Comparison of ENCODE assay signal across 8 cellular contexts in genomic region chr15:56984681-56985515, GRCh38.
DNase-seq lines count a peak whose midpoint lies in the region; ATAC-seq and TF ChIP-seq lines count a peak whose summit lies in the region.

No MANE protein-coding gene starts in this region.

- H3K4me3 ChIP-seq in PC-3 (ENCODE audit: low read length) (no peak overlapping the region), fibroblast of lung (replicated peaks in 1 of 4; ENCODE audit: control extremely low read depth in 1 of 4, insufficient read depth in 1 of 4, low read depth in 3 of 4, low read length in 4 of 4) (no peak overlapping the region)

- no TSS peak for BruUV-seq in PC-3 (replicated peaks; lab: Mats Ljungman, UMichigan)

- no peak overlapping the region for H3K4me3 Mint-ChIP-seq in stimulated activated memory B cell treated with anti-CD40 and anti-IgM and Interleukin-4, amounts not matched to agents 10 μg/mL and 1 μg/mL and 100 μg/mL, for 72 hours

- H3K36me3 Mint-ChIP-seq in stimulated activated memory B cell treated with anti-CD40 and anti-IgM and Interleukin-4, amounts not matched to agents 10 μg/mL and 1 μg/mL and 100 μg/mL, for 72 hours = no peaks in the 10 kb centered on the region

- H3K9me3 ChIP-seq in PC-3 (ENCODE audit: low read length) = no peaks in the 10 kb centered on the region
- H3K9me3 ChIP-seq in fibroblast of lung (ENCODE audit: control insufficient read depth, insufficient read depth, low read depth, low read length) = no peaks in the 10 kb centered on the region

- H3K27me3 ChIP-seq in PC-3 (ENCODE audit: low read length) (no peaks in the 10 kb centered on the region), fibroblast of lung (ENCODE audit: control insufficient read depth, insufficient read depth, low read length) (no peaks in the 10 kb centered on the region)

- H3K4me1 ChIP-seq in PC-3 (ENCODE audit: insufficient read depth, low read length) (peaks cover 43% of the 10 kb centered on the region), fibroblast of lung (ENCODE audit: control insufficient read depth, extremely low read depth, insufficient read depth, low read length) (peaks cover 10% of the 10 kb centered on the region)

- H3K27ac ChIP-seq in PC-3 (ENCODE audit: low read length) (peak overlapping the region; percentile 59), fibroblast of lung (ENCODE audit: insufficient read depth, low read length) (peak overlapping the region; percentile 45)

- H3F3A ChIP-seq in PC-3 (ENCODE audit: low read length, unreplicated experiment) = peaks cover 2% of the 10 kb centered on the region

- CTCF ChIA-PET in PC-3 (lab: Charles Lee) = interaction anchor here (0.6 kb wide), 1 partner anchor 157 kb away, joined by 7 read pairs; no protein-coding TSS in a partner anchor

- H3K4me2 ChIP-seq in PC-3 (ENCODE audit: low read length) = peak overlapping the region; percentile 47
- peak overlapping the region; percentile 32 for H3K4me2 ChIP-seq in fibroblast of lung (ENCODE audit: extremely low read depth, insufficient read depth, low read length)

- peaks cover 84% of the 10 kb centered on the region for H3K79me2 ChIP-seq in PC-3 (ENCODE audit: low read length)
- H3K79me2 ChIP-seq in fibroblast of lung (ENCODE audit: control insufficient read depth, insufficient read depth, low read length) = peaks cover 64% of the 10 kb centered on the region

- intact Hi-C loops in PC-3 (cut with micrococcal nuclease) = loop anchor here (5.0 to 10.0 kb wide), 2 partner anchors 63 to 160 kb away; no protein-coding TSS in a partner anchor

- H4K20me1 ChIP-seq in PC-3 (ENCODE audit: low read length) (no peaks in the 10 kb centered on the region; the same call in 1 of the 2 replicates), fibroblast of lung (ENCODE audit: control insufficient read depth, extremely low read depth, insufficient read depth, low read length) (no peaks in the 10 kb centered on the region)

- no peaks in the 10 kb centered on the region for H3K9me2 ChIP-seq in PC-3 (replicated peaks; ENCODE audit: low read length)

- H3K27me3 Mint-ChIP-seq in stimulated activated memory B cell treated with anti-CD40 and anti-IgM and Interleukin-4, amounts not matched to agents 10 μg/mL and 1 μg/mL and 100 μg/mL, for 72 hours = no peaks in the 10 kb centered on the region

- TF ChIP-seq CTCF in PC-3 (conservative IDR thresholded peaks at IDR 0.05; ENCODE audit: low read depth, low read length) (no peak), fibroblast of lung (conservative IDR thresholded peaks at IDR 0.05 in 1 of 2, IDR thresholded peaks at IDR 0.05 in 1 of 2; ENCODE audit: low read depth in 1 of 2, low read length in 2 of 2) (no peak)

- POLR2A ChIA-PET in PC-3 (lab: Charles Lee; ENCODE audit: unreplicated experiment) = no interaction called here

- peak; percentile 30 to 50 for ATAC-seq in activated CD4-positive, CD25-positive, alpha-beta regulatory T cell treated with anti-CD3 and anti-CD28 coated beads, Interleukin-2, amount 50 U/mL, for 24 hours
- ATAC-seq in PC-3 (peak; percentile 75), HG03097 (IDR thresholded peaks at IDR 0.05; ENCODE audit: low FRiP score, unreplicated experiment) (no peak)
- no peak for ATAC-seq in stimulated activated memory B cell treated with anti-CD40 and anti-IgM and Interleukin-4, amounts not matched to agents 10 μg/mL and 1 μg/mL and 100 μg/mL, for 72 hours

- peaks cover 50% of the 10 kb centered on the region for H3K4me1 Mint-ChIP-seq in stimulated activated memory B cell treated with anti-CD40 and anti-IgM and Interleukin-4, amounts not matched to agents 10 μg/mL and 1 μg/mL and 100 μg/mL, for 72 hours

- no peak for DNase-seq in activated CD4-positive, CD25-positive, alpha-beta regulatory T cell treated with anti-CD3 and anti-CD28 coated beads, Interleukin-2, amount 50 U/mL, for 72 hours
- DNase-seq in PC-3 = peak; percentile 50
- DNase-seq in fibroblast of lung (ENCODE audit: low read depth in 2 of 2) = peak; percentile 39 to 51
- no peak for DNase-seq in LoVo (ENCODE audit: low spot score)
- no peak for DNase-seq in NCI-H1105 treated with DMSO at 0.1 percent for 48 hours (lab: John Stamatoyannopoulos, UW)

- H3K36me3 ChIP-seq in PC-3 (ENCODE audit: low read depth, low read length) (no peaks in the 10 kb centered on the region), fibroblast of lung (ENCODE audit: control insufficient read depth, insufficient read depth, low read length) (no peaks in the 10 kb centered on the region)

- H3K27ac Mint-ChIP-seq in stimulated activated memory B cell treated with anti-CD40 and anti-IgM and Interleukin-4, amounts not matched to agents 10 μg/mL and 1 μg/mL and 100 μg/mL, for 72 hours = peak overlapping the region; percentile 17

- H2AFZ ChIP-seq in PC-3 (ENCODE audit: low read length) (no peak overlapping the region), fibroblast of lung (ENCODE audit: low read length) (no peak overlapping the region)

- no peaks in the 10 kb centered on the region for H3K9me3 Mint-ChIP-seq in stimulated activated memory B cell treated with anti-CD40 and anti-IgM and Interleukin-4, amounts not matched to agents 10 μg/mL and 1 μg/mL and 100 μg/mL, for 72 hours

- H3K9ac ChIP-seq in PC-3 (ENCODE audit: low read length) (no peak overlapping the region), fibroblast of lung (ENCODE audit: insufficient read depth, low read length) (no peak overlapping the region)

Comparison
In these comparisons a context has a peak if more than half of its experiments do, and no peak if none do; other contexts are left out.
1. ATAC-seq: peak in activated CD4-positive, CD25-positive, alpha-beta regulatory T cell treated with anti-CD3 and anti-CD28 coated beads, Interleukin-2, amount 50 U/mL, for 24 hours (2 of 2) and PC-3 (single experiment); none in stimulated activated memory B cell treated with anti-CD40 and anti-IgM and Interleukin-4, amounts not matched to agents 10 μg/mL and 1 μg/mL and 100 μg/mL, for 72 hours (single experiment) and HG03097 (single experiment).
2. DNase-seq: peak in PC-3 (single experiment) and fibroblast of lung (2 of 2); none in activated CD4-positive, CD25-positive, alpha-beta regulatory T cell treated with anti-CD3 and anti-CD28 coated beads, Interleukin-2, amount 50 U/mL, for 72 hours (single experiment), LoVo (single experiment) and NCI-H1105 treated with DMSO at 0.1 percent for 48 hours (single experiment).